ENCODE assay signal across 1 cellular context in the genomic region with DNA sequence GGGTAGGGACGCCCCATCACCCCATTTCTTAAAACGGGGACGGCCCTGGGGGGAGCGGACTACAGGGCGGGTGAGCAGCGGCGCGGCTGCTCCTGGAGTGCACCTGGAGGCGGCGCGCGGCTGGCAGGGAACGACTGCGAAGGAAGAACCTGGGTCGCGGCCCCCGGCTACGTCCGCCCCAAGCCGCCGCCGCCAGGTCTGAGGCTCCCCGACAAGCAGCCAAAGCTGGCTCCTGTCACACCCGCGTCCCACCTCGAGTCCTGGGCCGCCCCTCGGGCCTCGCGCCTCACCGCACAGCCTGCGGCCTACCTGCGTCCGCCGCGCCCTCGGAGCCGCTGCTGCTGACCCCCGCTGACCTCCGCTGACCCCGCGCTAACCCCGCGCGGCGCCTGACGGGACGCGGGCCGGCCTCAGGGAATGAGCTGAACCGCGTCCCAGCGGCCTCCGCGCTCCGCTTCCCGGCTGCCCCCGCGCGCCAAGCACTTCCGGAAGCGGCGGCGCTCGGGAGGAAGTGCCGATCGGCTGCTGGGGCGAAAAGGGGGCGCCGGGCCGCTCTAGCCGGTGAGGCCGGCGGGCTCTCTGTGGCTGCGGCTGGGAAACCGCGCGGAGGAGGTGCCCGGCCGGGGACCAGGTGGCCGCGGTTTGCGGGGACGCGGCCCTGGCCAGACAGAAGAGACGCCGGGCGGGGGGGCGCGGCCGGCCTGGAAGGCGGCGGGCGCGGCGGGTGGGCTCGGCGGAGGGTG.
A peak's percentile ranks its signal among the peaks of the same experiment; 100 is the strongest.
TF ChIP-seq lines count a peak whose summit lies in the region.

A gene with protein sequence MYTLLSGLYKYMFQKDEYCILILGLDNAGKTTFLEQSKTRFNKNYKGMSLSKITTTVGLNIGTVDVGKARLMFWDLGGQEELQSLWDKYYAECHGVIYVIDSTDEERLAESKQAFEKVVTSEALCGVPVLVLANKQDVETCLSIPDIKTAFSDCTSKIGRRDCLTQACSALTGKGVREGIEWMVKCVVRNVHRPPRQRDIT (minus strand): TSS at position 419 of the 743 bp plus-strand sequence. CDS start 885 bp downstream, outside the sequence.
A gene with protein sequence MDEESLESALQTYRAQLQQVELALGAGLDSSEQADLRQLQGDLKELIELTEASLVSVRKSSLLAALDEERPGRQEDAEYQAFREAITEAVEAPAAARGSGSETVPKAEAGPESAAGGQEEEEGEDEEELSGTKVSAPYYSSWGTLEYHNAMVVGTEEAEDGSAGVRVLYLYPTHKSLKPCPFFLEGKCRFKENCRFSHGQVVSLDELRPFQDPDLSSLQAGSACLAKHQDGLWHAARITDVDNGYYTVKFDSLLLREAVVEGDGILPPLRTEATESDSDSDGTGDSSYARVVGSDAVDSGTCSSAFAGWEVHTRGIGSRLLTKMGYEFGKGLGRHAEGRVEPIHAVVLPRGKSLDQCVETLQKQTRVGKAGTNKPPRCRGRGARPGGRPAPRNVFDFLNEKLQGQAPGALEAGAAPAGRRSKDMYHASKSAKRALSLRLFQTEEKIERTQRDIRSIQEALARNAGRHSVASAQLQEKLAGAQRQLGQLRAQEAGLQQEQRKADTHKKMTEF (plus strand): TSS at position 482 of the 743 bp plus-strand sequence. CDS start 542 bp downstream, outside the sequence.

TF ChIP-seq in K562, 482 proteins besides CTCF, POLR2A, EP300 and RAD21 (continued from another document and continues in another):
- TF ChIP-seq, protein P1, sequence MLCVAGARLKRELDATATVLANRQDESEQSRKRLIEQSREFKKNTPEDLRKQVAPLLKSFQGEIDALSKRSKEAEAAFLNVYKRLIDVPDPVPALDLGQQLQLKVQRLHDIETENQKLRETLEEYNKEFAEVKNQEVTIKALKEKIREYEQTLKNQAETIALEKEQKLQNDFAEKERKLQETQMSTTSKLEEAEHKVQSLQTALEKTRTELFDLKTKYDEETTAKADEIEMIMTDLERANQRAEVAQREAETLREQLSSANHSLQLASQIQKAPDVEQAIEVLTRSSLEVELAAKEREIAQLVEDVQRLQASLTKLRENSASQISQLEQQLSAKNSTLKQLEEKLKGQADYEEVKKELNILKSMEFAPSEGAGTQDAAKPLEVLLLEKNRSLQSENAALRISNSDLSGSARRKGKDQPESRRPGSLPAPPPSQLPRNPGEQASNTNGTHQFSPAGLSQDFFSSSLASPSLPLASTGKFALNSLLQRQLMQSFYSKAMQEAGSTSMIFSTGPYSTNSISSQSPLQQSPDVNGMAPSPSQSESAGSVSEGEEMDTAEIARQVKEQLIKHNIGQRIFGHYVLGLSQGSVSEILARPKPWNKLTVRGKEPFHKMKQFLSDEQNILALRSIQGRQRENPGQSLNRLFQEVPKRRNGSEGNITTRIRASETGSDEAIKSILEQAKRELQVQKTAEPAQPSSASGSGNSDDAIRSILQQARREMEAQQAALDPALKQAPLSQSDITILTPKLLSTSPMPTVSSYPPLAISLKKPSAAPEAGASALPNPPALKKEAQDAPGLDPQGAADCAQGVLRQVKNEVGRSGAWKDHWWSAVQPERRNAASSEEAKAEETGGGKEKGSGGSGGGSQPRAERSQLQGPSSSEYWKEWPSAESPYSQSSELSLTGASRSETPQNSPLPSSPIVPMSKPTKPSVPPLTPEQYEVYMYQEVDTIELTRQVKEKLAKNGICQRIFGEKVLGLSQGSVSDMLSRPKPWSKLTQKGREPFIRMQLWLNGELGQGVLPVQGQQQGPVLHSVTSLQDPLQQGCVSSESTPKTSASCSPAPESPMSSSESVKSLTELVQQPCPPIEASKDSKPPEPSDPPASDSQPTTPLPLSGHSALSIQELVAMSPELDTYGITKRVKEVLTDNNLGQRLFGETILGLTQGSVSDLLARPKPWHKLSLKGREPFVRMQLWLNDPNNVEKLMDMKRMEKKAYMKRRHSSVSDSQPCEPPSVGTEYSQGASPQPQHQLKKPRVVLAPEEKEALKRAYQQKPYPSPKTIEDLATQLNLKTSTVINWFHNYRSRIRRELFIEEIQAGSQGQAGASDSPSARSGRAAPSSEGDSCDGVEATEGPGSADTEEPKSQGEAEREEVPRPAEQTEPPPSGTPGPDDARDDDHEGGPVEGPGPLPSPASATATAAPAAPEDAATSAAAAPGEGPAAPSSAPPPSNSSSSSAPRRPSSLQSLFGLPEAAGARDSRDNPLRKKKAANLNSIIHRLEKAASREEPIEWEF (CRISPR knock-in tag; IDR thresholded peaks at IDR 0.05), result no peak
- no peak for TF ChIP-seq TCFL5 (CRISPR knock-in tag; conservative IDR thresholded peaks at IDR 0.05)
- no peak for TF ChIP-seq ZNF274 (IDR thresholded peaks at IDR 0.05; ENCODE audit: borderline replicate concordance, low read depth, low read length)
- TF ChIP-seq TCF7L2 (IDR thresholded peaks at IDR 0.05; ENCODE audit: low read depth, low read length), result no peak
- no peak for TF ChIP-seq MCM7 (IDR thresholded peaks at IDR 0.05)
- TF ChIP-seq, protein P2, sequence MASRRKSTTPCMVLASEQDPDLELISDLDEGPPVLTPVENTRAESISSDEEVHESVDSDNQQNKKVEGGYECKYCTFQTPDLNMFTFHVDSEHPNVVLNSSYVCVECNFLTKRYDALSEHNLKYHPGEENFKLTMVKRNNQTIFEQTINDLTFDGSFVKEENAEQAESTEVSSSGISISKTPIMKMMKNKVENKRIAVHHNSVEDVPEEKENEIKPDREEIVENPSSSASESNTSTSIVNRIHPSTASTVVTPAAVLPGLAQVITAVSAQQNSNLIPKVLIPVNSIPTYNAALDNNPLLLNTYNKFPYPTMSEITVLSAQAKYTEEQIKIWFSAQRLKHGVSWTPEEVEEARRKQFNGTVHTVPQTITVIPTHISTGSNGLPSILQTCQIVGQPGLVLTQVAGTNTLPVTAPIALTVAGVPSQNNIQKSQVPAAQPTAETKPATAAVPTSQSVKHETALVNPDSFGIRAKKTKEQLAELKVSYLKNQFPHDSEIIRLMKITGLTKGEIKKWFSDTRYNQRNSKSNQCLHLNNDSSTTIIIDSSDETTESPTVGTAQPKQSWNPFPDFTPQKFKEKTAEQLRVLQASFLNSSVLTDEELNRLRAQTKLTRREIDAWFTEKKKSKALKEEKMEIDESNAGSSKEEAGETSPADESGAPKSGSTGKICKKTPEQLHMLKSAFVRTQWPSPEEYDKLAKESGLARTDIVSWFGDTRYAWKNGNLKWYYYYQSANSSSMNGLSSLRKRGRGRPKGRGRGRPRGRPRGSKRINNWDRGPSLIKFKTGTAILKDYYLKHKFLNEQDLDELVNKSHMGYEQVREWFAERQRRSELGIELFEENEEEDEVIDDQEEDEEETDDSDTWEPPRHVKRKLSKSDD (conservative IDR thresholded peaks at IDR 0.05; ENCODE audit: low read length), result no peak
- TF ChIP-seq ZNF408 (CRISPR knock-in tag; IDR thresholded peaks at IDR 0.05; ENCODE audit: low read depth), result no peak
- no peak for TF ChIP-seq U2AF2 (optimal IDR thresholded peaks at IDR 0.05; ENCODE audit: low read depth, low read length)
- no peak for TF ChIP-seq MTA1 (IDR thresholded peaks at IDR 0.05; ENCODE audit: borderline replicate concordance)
- TF ChIP-seq SP2 (IDR thresholded peaks at IDR 0.05; ENCODE audit: extremely low read depth, low read depth, low read length, poor library complexity, severe bottlenecking), result peak; percentile 43
- no peak for TF ChIP-seq ZKSCAN1 (IDR thresholded peaks at IDR 0.05; ENCODE audit: low read depth, low read length)
- no peak for TF ChIP-seq KAT8 (IDR thresholded peaks at IDR 0.05; ENCODE audit: low read depth)
- TF ChIP-seq, protein P3, sequence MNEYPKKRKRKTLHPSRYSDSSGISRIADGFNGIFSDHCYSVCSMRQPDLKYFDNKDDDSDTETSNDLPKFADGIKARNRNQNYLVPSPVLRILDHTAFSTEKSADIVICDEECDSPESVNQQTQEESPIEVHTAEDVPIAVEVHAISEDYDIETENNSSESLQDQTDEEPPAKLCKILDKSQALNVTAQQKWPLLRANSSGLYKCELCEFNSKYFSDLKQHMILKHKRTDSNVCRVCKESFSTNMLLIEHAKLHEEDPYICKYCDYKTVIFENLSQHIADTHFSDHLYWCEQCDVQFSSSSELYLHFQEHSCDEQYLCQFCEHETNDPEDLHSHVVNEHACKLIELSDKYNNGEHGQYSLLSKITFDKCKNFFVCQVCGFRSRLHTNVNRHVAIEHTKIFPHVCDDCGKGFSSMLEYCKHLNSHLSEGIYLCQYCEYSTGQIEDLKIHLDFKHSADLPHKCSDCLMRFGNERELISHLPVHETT (CRISPR knock-in tag; conservative IDR thresholded peaks at IDR 0.05 in 1 of 2, IDR thresholded peaks at IDR 0.05 in 1 of 2), result peak; percentile 48 to 98; a peak in 2 of 4 replicates
- TF ChIP-seq, protein P4, sequence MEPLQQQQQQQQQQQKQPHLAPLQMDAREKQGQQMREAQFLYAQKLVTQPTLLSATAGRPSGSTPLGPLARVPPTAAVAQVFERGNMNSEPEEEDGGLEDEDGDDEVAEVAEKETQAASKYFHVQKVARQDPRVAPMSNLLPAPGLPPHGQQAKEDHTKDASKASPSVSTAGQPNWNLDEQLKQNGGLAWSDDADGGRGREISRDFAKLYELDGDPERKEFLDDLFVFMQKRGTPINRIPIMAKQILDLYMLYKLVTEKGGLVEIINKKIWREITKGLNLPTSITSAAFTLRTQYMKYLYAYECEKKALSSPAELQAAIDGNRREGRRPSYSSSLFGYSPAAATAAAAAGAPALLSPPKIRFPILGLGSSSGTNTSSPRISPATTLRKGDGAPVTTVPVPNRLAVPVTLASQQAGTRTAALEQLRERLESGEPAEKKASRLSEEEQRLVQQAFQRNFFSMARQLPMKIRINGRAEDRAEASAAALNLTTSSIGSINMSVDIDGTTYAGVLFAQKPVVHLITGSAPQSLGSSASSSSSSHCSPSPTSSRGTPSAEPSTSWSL (CRISPR knock-in tag; IDR thresholded peaks at IDR 0.05; ENCODE audit: borderline replicate concordance), result 0 out of 2 replicates have a peak, but pooled peaks have one; percentile 25
- TF ChIP-seq, protein P5, sequence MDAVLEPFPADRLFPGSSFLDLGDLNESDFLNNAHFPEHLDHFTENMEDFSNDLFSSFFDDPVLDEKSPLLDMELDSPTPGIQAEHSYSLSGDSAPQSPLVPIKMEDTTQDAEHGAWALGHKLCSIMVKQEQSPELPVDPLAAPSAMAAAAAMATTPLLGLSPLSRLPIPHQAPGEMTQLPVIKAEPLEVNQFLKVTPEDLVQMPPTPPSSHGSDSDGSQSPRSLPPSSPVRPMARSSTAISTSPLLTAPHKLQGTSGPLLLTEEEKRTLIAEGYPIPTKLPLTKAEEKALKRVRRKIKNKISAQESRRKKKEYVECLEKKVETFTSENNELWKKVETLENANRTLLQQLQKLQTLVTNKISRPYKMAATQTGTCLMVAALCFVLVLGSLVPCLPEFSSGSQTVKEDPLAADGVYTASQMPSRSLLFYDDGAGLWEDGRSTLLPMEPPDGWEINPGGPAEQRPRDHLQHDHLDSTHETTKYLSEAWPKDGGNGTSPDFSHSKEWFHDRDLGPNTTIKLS (IDR thresholded peaks at IDR 0.05; ENCODE audit: borderline replicate concordance, low read depth), result peak; percentile 82
- no peak for TF ChIP-seq BHLHE40 (IDR thresholded peaks at IDR 0.05; ENCODE audit: low read length)
- no peak for TF ChIP-seq RFX5 (IDR thresholded peaks at IDR 0.05; ENCODE audit: low read depth, low read length)
- no peak for TF ChIP-seq IRF2 (CRISPR knock-in tag; IDR thresholded peaks at IDR 0.05)
- TF ChIP-seq NBN (IDR thresholded peaks at IDR 0.05; ENCODE audit: low read depth), result no peak
- TF ChIP-seq SIX5 (IDR thresholded peaks at IDR 0.05; ENCODE audit: borderline replicate concordance in 1 of 2, insufficient read depth in 1 of 2, low read depth in 1 of 2, low read length in 2 of 2), result peak; percentile 42 to 44; a peak in 3 of 4 replicates
- TF ChIP-seq GTF2A2 (tag; IDR thresholded peaks at IDR 0.05), result no peak
- TF ChIP-seq, protein P6, sequence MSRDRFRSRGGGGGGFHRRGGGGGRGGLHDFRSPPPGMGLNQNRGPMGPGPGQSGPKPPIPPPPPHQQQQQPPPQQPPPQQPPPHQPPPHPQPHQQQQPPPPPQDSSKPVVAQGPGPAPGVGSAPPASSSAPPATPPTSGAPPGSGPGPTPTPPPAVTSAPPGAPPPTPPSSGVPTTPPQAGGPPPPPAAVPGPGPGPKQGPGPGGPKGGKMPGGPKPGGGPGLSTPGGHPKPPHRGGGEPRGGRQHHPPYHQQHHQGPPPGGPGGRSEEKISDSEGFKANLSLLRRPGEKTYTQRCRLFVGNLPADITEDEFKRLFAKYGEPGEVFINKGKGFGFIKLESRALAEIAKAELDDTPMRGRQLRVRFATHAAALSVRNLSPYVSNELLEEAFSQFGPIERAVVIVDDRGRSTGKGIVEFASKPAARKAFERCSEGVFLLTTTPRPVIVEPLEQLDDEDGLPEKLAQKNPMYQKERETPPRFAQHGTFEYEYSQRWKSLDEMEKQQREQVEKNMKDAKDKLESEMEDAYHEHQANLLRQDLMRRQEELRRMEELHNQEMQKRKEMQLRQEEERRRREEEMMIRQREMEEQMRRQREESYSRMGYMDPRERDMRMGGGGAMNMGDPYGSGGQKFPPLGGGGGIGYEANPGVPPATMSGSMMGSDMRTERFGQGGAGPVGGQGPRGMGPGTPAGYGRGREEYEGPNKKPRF (IDR thresholded peaks at IDR 0.05; ENCODE audit: low read depth, low read length), result no peak
- TF ChIP-seq SLC30A9 (CRISPR knock-in tag; IDR thresholded peaks at IDR 0.05), result no peak
- TF ChIP-seq XRCC5 (IDR thresholded peaks at IDR 0.05; ENCODE audit: low read depth, low read length), result no peak
- TF ChIP-seq, protein P7, sequence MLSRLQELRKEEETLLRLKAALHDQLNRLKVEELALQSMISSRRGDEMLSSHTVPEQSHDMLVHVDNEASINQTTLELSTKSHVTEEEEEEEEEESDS (CRISPR knock-in tag; IDR thresholded peaks at IDR 0.05), result no peak
- TF ChIP-seq, protein P8, sequence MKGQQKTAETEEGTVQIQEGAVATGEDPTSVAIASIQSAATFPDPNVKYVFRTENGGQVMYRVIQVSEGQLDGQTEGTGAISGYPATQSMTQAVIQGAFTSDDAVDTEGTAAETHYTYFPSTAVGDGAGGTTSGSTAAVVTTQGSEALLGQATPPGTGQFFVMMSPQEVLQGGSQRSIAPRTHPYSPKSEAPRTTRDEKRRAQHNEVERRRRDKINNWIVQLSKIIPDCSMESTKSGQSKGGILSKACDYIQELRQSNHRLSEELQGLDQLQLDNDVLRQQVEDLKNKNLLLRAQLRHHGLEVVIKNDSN (CRISPR knock-in tag; IDR thresholded peaks at IDR 0.05), result peak; percentile 52; the same call in 1 of the 2 replicates
- TF ChIP-seq, protein P9, sequence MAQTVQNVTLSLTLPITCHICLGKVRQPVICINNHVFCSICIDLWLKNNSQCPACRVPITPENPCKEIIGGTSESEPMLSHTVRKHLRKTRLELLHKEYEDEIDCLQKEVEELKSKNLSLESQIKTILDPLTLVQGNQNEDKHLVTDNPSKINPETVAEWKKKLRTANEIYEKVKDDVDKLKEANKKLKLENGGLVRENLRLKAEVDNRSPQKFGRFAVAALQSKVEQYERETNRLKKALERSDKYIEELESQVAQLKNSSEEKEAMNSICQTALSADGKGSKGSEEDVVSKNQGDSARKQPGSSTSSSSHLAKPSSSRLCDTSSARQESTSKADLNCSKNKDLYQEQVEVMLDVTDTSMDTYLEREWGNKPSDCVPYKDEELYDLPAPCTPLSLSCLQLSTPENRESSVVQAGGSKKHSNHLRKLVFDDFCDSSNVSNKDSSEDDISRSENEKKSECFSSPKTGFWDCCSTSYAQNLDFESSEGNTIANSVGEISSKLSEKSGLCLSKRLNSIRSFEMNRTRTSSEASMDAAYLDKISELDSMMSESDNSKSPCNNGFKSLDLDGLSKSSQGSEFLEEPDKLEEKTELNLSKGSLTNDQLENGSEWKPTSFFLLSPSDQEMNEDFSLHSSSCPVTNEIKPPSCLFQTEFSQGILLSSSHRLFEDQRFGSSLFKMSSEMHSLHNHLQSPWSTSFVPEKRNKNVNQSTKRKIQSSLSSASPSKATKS (CRISPR knock-in tag; IDR thresholded peaks at IDR 0.05), result no peak
- TF ChIP-seq ZNF76 (CRISPR knock-in tag; IDR thresholded peaks at IDR 0.05; ENCODE audit: borderline replicate concordance), result peak; percentile 83; the same call in 1 of the 2 replicates
